ENCODE assay signal across 20 cellular contexts in the genomic region with DNA sequence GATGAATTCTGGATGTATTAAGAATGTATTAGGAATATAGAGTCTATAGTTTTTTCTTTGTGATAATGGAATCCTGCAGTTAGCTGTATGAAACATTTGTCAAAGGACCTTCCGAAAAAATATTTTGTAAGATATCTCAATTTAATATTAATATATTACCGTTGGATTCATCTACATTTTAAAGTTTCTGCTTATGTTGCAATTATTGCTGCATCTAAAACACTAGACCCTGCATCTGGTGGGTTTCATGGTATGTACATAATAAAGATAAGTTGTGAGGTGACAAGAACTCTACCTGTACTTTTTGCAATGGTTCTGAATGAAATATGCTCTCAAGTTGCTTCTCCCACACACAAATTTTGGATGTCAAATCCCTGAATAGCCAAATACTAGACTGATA.
A peak's percentile ranks its signal among the peaks of the same experiment; 100 is the strongest.
DNase-seq lines count a peak whose midpoint lies in the region; ATAC-seq, FAIRE-seq and TF ChIP-seq lines count a peak whose summit lies in the region.
"Had no signal": no experiment of that assay in that cellular context is flagged by ENCODE, and none has a peak within 500 bp of the region (broad histone marks: within the 10 kb centered on the region; RNA-seq: fewer than 3 reads in every experiment).

No MANE protein-coding gene starts in this region.

- H3K9ac ChIP-seq in HepG2 (ENCODE audit: insufficient read depth, low read depth, low read length): no peak overlapping the region
- H3K9ac ChIP-seq in OCI-LY1 (ENCODE audit: low read length): no peak overlapping the region
- H3K9ac ChIP-seq in K562 (ENCODE audit: insufficient read depth in 1 of 2, low read depth in 2 of 2, low read length in 2 of 2): no peak overlapping the region
- H3K9ac ChIP-seq: BLaER1 treated with 17β-estradiol and CSF1 and Interleukin-3, amounts not matched to agents 10 nM and 100 nM had no signal

- H3K79me2 ChIP-seq in HepG2 (ENCODE audit: insufficient read depth, low read length) (no peaks in the 10 kb centered on the region), OCI-LY1 (ENCODE audit: insufficient read depth, low read length) (no peaks in the 10 kb centered on the region), K562 (ENCODE audit: control insufficient read depth, insufficient read depth, low read length) (no peaks in the 10 kb centered on the region)

- no TSS peak for BruUV-seq in HepG2 (replicated peaks; lab: Mats Ljungman, UMichigan)
- BruUV-seq in K562 (replicated peaks; lab: Mats Ljungman, UMichigan): no TSS peak

- POLR2A ChIA-PET in HepG2 (lab: Yijun Ruan, JAX): no interaction called here
- POLR2A ChIA-PET in K562 (lab: Yijun Ruan, JAX): no interaction called here

- no peak for TF ChIP-seq EP300 in HepG2 (IDR thresholded peaks at IDR 0.05; ENCODE audit: low read depth in 2 of 2, low read length in 2 of 2)
- no peak for TF ChIP-seq EP300 in HepG2 (CRISPR knock-in tag; IDR thresholded peaks at IDR 0.05; ENCODE audit: borderline replicate concordance)
- TF ChIP-seq EP300 in K562 (IDR thresholded peaks at IDR 0.05; ENCODE audit: low read length): no peak

- TF ChIP-seq RAD21 in HepG2 (CRISPR knock-in tag; IDR thresholded peaks at IDR 0.05): no peak
- no peak for TF ChIP-seq RAD21 in K562 (CRISPR knock-in tag; conservative IDR thresholded peaks at IDR 0.05 in 1 of 2, IDR thresholded peaks at IDR 0.05 in 1 of 2)

- no peaks in the 10 kb centered on the region for H3K36me3 ChIP-seq in HepG2 (replicated peaks in 1 of 2; ENCODE audit: control insufficient read depth in 1 of 2, insufficient read depth in 2 of 2, low read length in 2 of 2)
- H3K36me3 ChIP-seq in right lobe of liver: no peaks in the 10 kb centered on the region
- no peaks in the 10 kb centered on the region for H3K36me3 ChIP-seq in OCI-LY1 (ENCODE audit: insufficient read depth, low read length)
- no peaks in the 10 kb centered on the region for H3K36me3 ChIP-seq in K562 (ENCODE audit: control insufficient read depth, insufficient read depth, low read length)
- H3K36me3 ChIP-seq: BLaER1 treated with 17β-estradiol and CSF1 and Interleukin-3, amounts not matched to agents 10 nM and 100 nM had no signal

- in situ Hi-C loops in HepG2 (cut with HindIII; ENCODE audit: extremely low pct_ligation_motif_present, low pct_unique_long_range_greater_than_20kb): no loop called here
- in situ Hi-C loops in K562 (cut with MboI): no loop called here

- intact Hi-C loops in HepG2 (cut with micrococcal nuclease; ENCODE audit: unreplicated experiment) (no loop called here), right lobe of liver (cut with DNase I) (no loop called here), K562 (cut with micrococcal nuclease) (no loop called here)

- CTCF ChIA-PET in HepG2 (lab: Yijun Ruan, JAX; ENCODE audit: low intra/inter-chr PET ratio, low total read pairs): no interaction called here
- CTCF ChIA-PET in K562 (lab: Yijun Ruan, JAX; ENCODE audit: low intra/inter-chr PET ratio): no interaction called here

- no peaks in the 10 kb centered on the region for H3K27me3 ChIP-seq in HepG2 (ENCODE audit: control insufficient read depth in 1 of 2, insufficient read depth in 2 of 2, low read length in 2 of 2)
- no peaks in the 10 kb centered on the region for H3K27me3 ChIP-seq in right lobe of liver
- no peaks in the 10 kb centered on the region for H3K27me3 ChIP-seq in OCI-LY1 (ENCODE audit: insufficient read depth, low read length)
- H3K27me3 ChIP-seq in K562 (ENCODE audit: control insufficient read depth in 2 of 2, insufficient read depth in 2 of 2, low read length in 2 of 2): no peaks in the 10 kb centered on the region
- H3K27me3 ChIP-seq: BLaER1 treated with 17β-estradiol and CSF1 and Interleukin-3, amounts not matched to agents 10 nM and 100 nM had no signal

- H3K9me1 ChIP-seq in K562 (ENCODE audit: control insufficient read depth, insufficient read depth, low read length): no peaks in the 10 kb centered on the region

- no peaks in the 10 kb centered on the region for H3K4me1 ChIP-seq in HepG2 (ENCODE audit: insufficient read depth, low read length)
- H3K4me1 ChIP-seq in right lobe of liver: no peaks in the 10 kb centered on the region
- H3K4me1 ChIP-seq in OCI-LY1 (ENCODE audit: insufficient read depth, low read length, severe bottlenecking): peaks cover 19% of the 10 kb centered on the region
- H3K4me1 ChIP-seq in K562 (replicated peaks in 1 of 2; ENCODE audit: control insufficient read depth in 2 of 2, insufficient read depth in 2 of 2, low read length in 2 of 2): no peaks in the 10 kb centered on the region
- H3K4me1 ChIP-seq: BLaER1 treated with 17β-estradiol and CSF1 and Interleukin-3, amounts not matched to agents 10 nM and 100 nM; Caco-2 had no signal

- H3K9me3 ChIP-seq in HepG2 (ENCODE audit: low read length): 0 out of 2 replicates have a peak, but pooled peaks cover 4% of the 10 kb centered on the region
- no peaks in the 10 kb centered on the region for H3K9me3 ChIP-seq in right lobe of liver
- H3K9me3 ChIP-seq in OCI-LY1 (ENCODE audit: low read length): no peaks in the 10 kb centered on the region
- H3K9me3 ChIP-seq in K562 (replicated peaks; ENCODE audit: control insufficient read depth, insufficient read depth, low read depth, low read length): no peaks in the 10 kb centered on the region
- H3K9me3 ChIP-seq: Caco-2 had no signal

- no peak for TF ChIP-seq CTCF in HepG2 (CRISPR knock-in tag; IDR thresholded peaks at IDR 0.05)
- TF ChIP-seq CTCF in right lobe of liver (IDR thresholded peaks at IDR 0.05): no peak
- TF ChIP-seq CTCF in OCI-LY1 (IDR thresholded peaks at IDR 0.05; ENCODE audit: low read length): no peak
- no peak for TF ChIP-seq CTCF in K562 (IDR thresholded peaks at IDR 0.05 in 2 of 3, conservative IDR thresholded peaks at IDR 0.05 in 1 of 3; ENCODE audit: insufficient read depth in 2 of 3, low read depth in 1 of 3, low read length in 3 of 3)

- H4K20me1 ChIP-seq in HepG2 (ENCODE audit: insufficient read depth, low read length): no peaks in the 10 kb centered on the region
- H4K20me1 ChIP-seq in OCI-LY1 (ENCODE audit: insufficient read depth, low read length): no peaks in the 10 kb centered on the region
- no peaks in the 10 kb centered on the region for H4K20me1 ChIP-seq in K562 (replicated peaks; ENCODE audit: control insufficient read depth, insufficient read depth, low read length)
- H4K20me1 ChIP-seq: BLaER1 treated with 17β-estradiol and CSF1 and Interleukin-3, amounts not matched to agents 10 nM and 100 nM had no signal

- no peak overlapping the region for H3K4me3 ChIP-seq in HepG2 (replicated peaks in 1 of 3; ENCODE audit: insufficient read depth in 1 of 3, low read depth in 2 of 3, low read length in 3 of 3)
- H3K4me3 ChIP-seq in right lobe of liver: no peak overlapping the region
- H3K4me3 ChIP-seq in OCI-LY1 (ENCODE audit: low read depth, low read length, poor library complexity, severe bottlenecking): no peak overlapping the region
- H3K4me3 ChIP-seq in K562: no peak overlapping the region
- H3K4me3 ChIP-seq: BLaER1 treated with 17β-estradiol and CSF1 and Interleukin-3, amounts not matched to agents 10 nM and 100 nM; GM12878 had no signal

- FAIRE-seq in HepG2 (lab: Jason Lieb, UNC) (no peak), K562 (lab: Jason Lieb, UNC) (no peak)
- FAIRE-seq: D721Med, G401.6, GM12878, GM12892, GM18507 had no signal

- ATAC-seq in HepG2: no peak
- no peak for ATAC-seq in right lobe of liver
- no peak for ATAC-seq in K562
- ATAC-seq: CD8-positive, alpha-beta T cell; GM12878 had no signal

- H2AFZ ChIP-seq in HepG2 (ENCODE audit: low read length) (no peak overlapping the region), OCI-LY1 (ENCODE audit: low read length) (no peak overlapping the region), K562 (ENCODE audit: low read depth, low read length) (no peak overlapping the region)

- H3K4me2 ChIP-seq in HepG2 (ENCODE audit: low read depth, low read length) (no peak overlapping the region), OCI-LY1 (ENCODE audit: low read length) (no peak overlapping the region), K562 (ENCODE audit: insufficient read depth, low read length) (no peak overlapping the region)
- H3K4me2 ChIP-seq: BLaER1 treated with 17β-estradiol and CSF1 and Interleukin-3, amounts not matched to agents 10 nM and 100 nM had no signal

- DNase-seq in HepG2 (ENCODE audit: low spot score): no peak
- DNase-seq in right lobe of liver: no peak
- DNase-seq in K562 (ENCODE audit: extremely low read depth in 1 of 4, low spot score in 3 of 4): no peak
- DNase-seq in hypothalamus (lab: John Stamatoyannopoulos, UW): no peak
- DNase-seq in T-helper 1 cell: no peak
- DNase-seq: ACHN; Caco-2; Calu3; CD4-positive, alpha-beta T cell; CD8-positive, alpha-beta T cell; GF-D8 had no signal

- no peaks in the 10 kb centered on the region for H3K9me2 ChIP-seq in OCI-LY1 (ENCODE audit: low read depth, low read length)

- H3F3A ChIP-seq in OCI-LY1 (ENCODE audit: insufficient read depth, low read length): no peaks in the 10 kb centered on the region

- TF ChIP-seq POLR2A in HepG2 (IDR thresholded peaks at IDR 0.05; ENCODE audit: insufficient read depth in 1 of 2, low read depth in 2 of 2, low read length in 2 of 2) (no peak), right lobe of liver (IDR thresholded peaks at IDR 0.05) (no peak), K562 (conservative IDR thresholded peaks at IDR 0.05) (no peak)

- H3K27ac ChIP-seq in HepG2 (ENCODE audit: extremely low read length, insufficient read depth, low read length) (no peak overlapping the region), right lobe of liver (no peak overlapping the region), OCI-LY1 (ENCODE audit: low read depth, low read length, poor library complexity, severe bottlenecking) (peak overlapping the region; percentile 46), K562 (ENCODE audit: extremely low read depth, low read depth, low read length) (no peak overlapping the region)
- H3K27ac ChIP-seq: 22Rv1; BLaER1 treated with 17β-estradiol and CSF1 and Interleukin-3, amounts not matched to agents 10 nM and 100 nM; C4-2B had no signal

- WGBS in HepG2 (ENCODE audit: low lambda C conversion rate): 2% methylated on average over 2 of the region's 2 CpGs
- 86% methylated on average over 2 of the region's 2 CpGs for WGBS in right lobe of liver (ENCODE audit: insufficient coverage, low coverage, low lambda C conversion rate, missing lambda C conversion rate)
- 0% methylated on average over 2 of the region's 2 CpGs for WGBS in K562 (ENCODE audit: insufficient coverage, low coverage, missing lambda C conversion rate)

TF ChIP-seq in HepG2, 621 proteins besides CTCF, POLR2A, EP300 and RAD21:
- TF ChIP-seq MAFK (conservative IDR thresholded peaks at IDR 0.05 in 1 of 2, IDR thresholded peaks at IDR 0.05 in 1 of 2; ENCODE audit: low read length in 2 of 2) (peak; percentile 90 to 92), ZNF207 (IDR thresholded peaks at IDR 0.05; ENCODE audit: borderline replicate concordance) (no peak), MAFF (IDR thresholded peaks at IDR 0.05; ENCODE audit: low read depth, low read length) (peak; percentile 87)

Comparison
In these comparisons a context has a peak if more than half of its experiments do, and no peak if none do; other contexts are left out.
1. Of the 241 proteins assayed by ChIP-seq in both HepG2 and K562: peak only in HepG2: MAFF and MAFK; only in K562: none; in both: none; in neither: 239.